In the genomic region with DNA sequence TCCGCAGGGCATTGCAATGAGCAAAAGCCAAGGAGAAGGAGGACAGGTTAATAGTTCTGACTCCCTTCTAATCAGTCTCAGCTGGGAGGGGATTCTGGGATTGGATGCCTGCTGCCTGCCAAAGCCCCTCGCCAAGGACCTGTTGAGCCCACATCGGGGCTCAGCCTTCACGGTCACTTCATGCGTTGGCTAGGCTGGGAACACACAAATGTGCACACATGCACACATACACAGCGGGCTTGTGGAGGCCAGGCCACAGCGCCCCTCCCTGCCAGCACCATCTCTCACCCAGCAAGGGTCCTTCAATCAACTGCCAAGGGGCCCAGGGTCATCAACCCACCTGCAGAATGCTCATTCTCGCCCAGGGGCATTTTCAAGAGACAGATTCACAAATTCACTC, we compare ENCODE assay signal across 21 cellular contexts.
"Had no signal": no experiment of that assay in that cellular context is flagged by ENCODE, and none has a peak within 500 bp of the region (broad histone marks: within the 10 kb centered on the region; RNA-seq: fewer than 3 reads in every experiment).

No MANE protein-coding gene starts in this region.

- H3K4me2 ChIP-seq: hepatocyte had no signal

- H3K4me1 ChIP-seq: foreskin keratinocyte, right atrium auricular region, sigmoid colon, suprapubic skin, tibial artery had no signal

- H3K4me3 ChIP-seq: hepatocyte, lung, right atrium auricular region, sigmoid colon, skin epidermis, suprapubic skin, tibial artery had no signal

- H3K9me3 Mint-ChIP-seq: central memory CD8-positive, alpha-beta T cell had no signal

- H3K27me3 ChIP-seq: hepatocyte, right atrium auricular region, sigmoid colon had no signal

- H3K9me3 ChIP-seq: right atrium auricular region, sigmoid colon, suprapubic skin, tibial artery had no signal

- H3K4me3 Mint-ChIP-seq: central memory CD8-positive, alpha-beta T cell; endodermal cell; naive thymus-derived CD4-positive, alpha-beta T cell; nephron progenitor cell had no signal

- ATAC-seq: foreskin keratinocyte; left colon; left ventricle myocardium superior; naive thymus-derived CD4-positive, alpha-beta T cell had no signal

- H3K27ac ChIP-seq: foreskin keratinocyte, hepatocyte, right atrium auricular region, sigmoid colon, skin epidermis, suprapubic skin, tibial artery had no signal

- H3K27ac Mint-ChIP-seq: endodermal cell; naive thymus-derived CD4-positive, alpha-beta T cell had no signal

- H3K36me3 Mint-ChIP-seq: naive thymus-derived CD4-positive, alpha-beta T cell had no signal

- H3K4me1 Mint-ChIP-seq: central memory CD8-positive, alpha-beta T cell; endodermal cell had no signal

- H2AFZ ChIP-seq: hepatocyte had no signal

- DNase-seq: dermis blood vessel endothelial cell; effector CD4-positive, alpha-beta T cell; erythroblast; foreskin keratinocyte; left colon; left ventricle myocardium superior; mesendoderm; nephron progenitor cell; posterior cingulate gyrus; sigmoid colon; stimulated activated CD4-positive, alpha-beta T cell treated with anti-CD3 and anti-CD28 coated beads, Interleukin-12 subunit alpha, Interleukin-12 subunit beta, amount 100 ng/mL, for 4 hours; stimulated activated naive CD4-positive, alpha-beta T cell treated with Interleukin-2 at 50 U/mL for 16 hours had no signal

- H3K36me3 ChIP-seq: right atrium auricular region, sigmoid colon, suprapubic skin, tibial artery had no signal
